8 cellular contexts compared by ENCODE assay signal in genomic region chr22:31631381-31631780, GRCh38. TPM values are rescaled to one million over a fixed set of nuclear protein-coding genes. Genes with fewer than 3 reads are reported as not detected.
DNase-seq lines count a peak whose midpoint lies in the region; ATAC-seq, FAIRE-seq and TF ChIP-seq lines count a peak whose summit lies in the region.

No MANE protein-coding gene starts in this region.

- H3K27ac ChIP-seq in DOHH2 (ENCODE audit: low read depth, low read length) (peak overlapping the region; percentile 93), epithelial cell of prostate (peak overlapping the region; percentile 77), pancreas (peak overlapping the region; percentile 73 to 83 (median 80))

- H3K9me3 ChIP-seq in DOHH2 (ENCODE audit: control insufficient read depth, insufficient read depth, low read length) (no peaks in the 10 kb centered on the region), pancreas (no peaks in the 10 kb centered on the region)

- no peak for ATAC-seq in pancreas
- ATAC-seq in GM18511 (IDR thresholded peaks at IDR 0.05; ENCODE audit: unreplicated experiment): no peak
- no peak for ATAC-seq in HG02678 (IDR thresholded peaks at IDR 0.05; ENCODE audit: unreplicated experiment)
- no peak for ATAC-seq in GM21447 (IDR thresholded peaks at IDR 0.05; ENCODE audit: unreplicated experiment)

- peaks cover 43% of the 10 kb centered on the region for H3K36me3 ChIP-seq in DOHH2 (ENCODE audit: control insufficient read depth, low read length)
- no peaks in the 10 kb centered on the region for H3K36me3 ChIP-seq in pancreas

- peaks cover 5% of the 10 kb centered on the region; the same call in 1 of the 2 replicates for H4K20me1 ChIP-seq in DOHH2 (ENCODE audit: control insufficient read depth, insufficient read depth, low read depth, low read length)

- peaks cover 8% of the 10 kb centered on the region for H3F3A ChIP-seq in DOHH2 (ENCODE audit: control insufficient read depth, insufficient read depth)

- H3K27me3 ChIP-seq in DOHH2 (ENCODE audit: control insufficient read depth, low read length) (no peaks in the 10 kb centered on the region), pancreas (no peaks in the 10 kb centered on the region)

- H3K4me1 ChIP-seq in DOHH2 (ENCODE audit: control insufficient read depth, low read length) (peaks cover 77% of the 10 kb centered on the region), pancreas (peaks cover 4 to 18% (median 13%) of the 10 kb centered on the region in 3 donors)

- no peaks in the 10 kb centered on the region for H3K9me2 ChIP-seq in DOHH2 (replicated peaks; ENCODE audit: control insufficient read depth, low read length)

- TF ChIP-seq CTCF in DOHH2 (IDR thresholded peaks at IDR 0.05; ENCODE audit: low read depth, low read length, poor library complexity, severe bottlenecking) (no peak), pancreas (IDR thresholded peaks at IDR 0.05) (no peak)

- peak overlapping the region; percentile 95 for H3K4me2 ChIP-seq in DOHH2 (ENCODE audit: low read length)

- 83 to 84% methylated on average over 9 of the region's 9 CpGs for WGBS in pancreas, 2 donors

- intact Hi-C loops in pancreas (cut with DNase I): no loop called here

- no peak for FAIRE-seq in pancreas (lab: Jason Lieb, UNC)

- DNase-seq in RPMI7951 (ENCODE audit: low read depth): peak; percentile 37
- no peak for DNase-seq in epithelial cell of prostate (ENCODE audit: low read depth, low spot score)
- DNase-seq in pancreas: no peak
- DNase-seq in DMS53 treated with DMSO at 0.1 percent for 48 hours (lab: John Stamatoyannopoulos, UW; ENCODE audit: unreplicated experiment): no peak

- H3K4me3 ChIP-seq in DOHH2 (ENCODE audit: low read length): peak overlapping the region; percentile 91
- peak overlapping the region in 2 of 4 donors; percentile 80 to 91 for H3K4me3 ChIP-seq in pancreas

- H3K79me2 ChIP-seq in DOHH2 (ENCODE audit: control insufficient read depth, low read length): peaks cover 88% of the 10 kb centered on the region

RNA-seq across cellular contexts. Expression of gene PISD, which starts 30.6 kb away (rescaled TPM):
- 16.7 and 16.9 TPM in 2 replicates for total RNA-seq in RPMI7951 (2014; rRNA removed; shearing (Covaris generic))
- 10 to 100 TPM; 11.6 to 29.3 (median 16.9) TPM for total RNA-seq in pancreas
- polyA plus RNA-seq in pancreas: 10 to 100 TPM; 38.2 to 48.3 TPM
